In the genomic region with DNA sequence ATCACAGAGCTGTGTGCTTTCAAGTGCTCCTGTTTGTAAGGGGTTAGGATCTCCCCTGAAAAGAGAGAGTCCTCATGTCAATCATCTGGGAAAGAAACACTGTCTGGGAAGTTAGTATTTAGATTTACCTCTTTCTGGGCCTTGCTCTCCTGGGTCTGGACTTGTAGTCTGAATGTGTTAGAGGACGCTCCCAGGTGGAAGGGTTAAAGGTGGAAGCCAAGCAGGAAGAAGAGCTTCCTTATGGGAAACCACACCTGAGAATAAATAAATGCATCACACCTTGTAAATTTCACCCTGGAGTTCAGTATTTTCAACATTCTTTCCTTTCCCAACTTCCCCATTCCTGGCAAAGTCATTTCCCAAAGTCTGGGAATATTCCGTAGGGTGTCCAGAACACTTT, we compare ENCODE assay signal across 2 cellular contexts.
TF ChIP-seq lines count a peak whose summit lies in the region.

No MANE protein-coding gene starts in this region.

TF ChIP-seq in SK-N-SH, 30 proteins besides CTCF, POLR2A, EP300 and RAD21 (continued from another document):
- TF ChIP-seq, protein P1, sequence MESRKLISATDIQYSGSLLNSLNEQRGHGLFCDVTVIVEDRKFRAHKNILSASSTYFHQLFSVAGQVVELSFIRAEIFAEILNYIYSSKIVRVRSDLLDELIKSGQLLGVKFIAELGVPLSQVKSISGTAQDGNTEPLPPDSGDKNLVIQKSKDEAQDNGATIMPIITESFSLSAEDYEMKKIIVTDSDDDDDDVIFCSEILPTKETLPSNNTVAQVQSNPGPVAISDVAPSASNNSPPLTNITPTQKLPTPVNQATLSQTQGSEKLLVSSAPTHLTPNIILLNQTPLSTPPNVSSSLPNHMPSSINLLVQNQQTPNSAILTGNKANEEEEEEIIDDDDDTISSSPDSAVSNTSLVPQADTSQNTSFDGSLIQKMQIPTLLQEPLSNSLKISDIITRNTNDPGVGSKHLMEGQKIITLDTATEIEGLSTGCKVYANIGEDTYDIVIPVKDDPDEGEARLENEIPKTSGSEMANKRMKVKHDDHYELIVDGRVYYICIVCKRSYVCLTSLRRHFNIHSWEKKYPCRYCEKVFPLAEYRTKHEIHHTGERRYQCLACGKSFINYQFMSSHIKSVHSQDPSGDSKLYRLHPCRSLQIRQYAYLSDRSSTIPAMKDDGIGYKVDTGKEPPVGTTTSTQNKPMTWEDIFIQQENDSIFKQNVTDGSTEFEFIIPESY (IDR thresholded peaks at IDR 0.05; ENCODE audit: borderline replicate concordance, low read depth) = no peak
- TF ChIP-seq TEAD4 (IDR thresholded peaks at IDR 0.05; ENCODE audit: borderline replicate concordance, insufficient read depth) (no peak), RFX5 (IDR thresholded peaks at IDR 0.05; ENCODE audit: low read length) (no peak), EZH2phosphoT487 (IDR thresholded peaks at IDR 0.05; ENCODE audit: borderline replicate concordance, low read depth) (no peak), FOXJ3 (CRISPR knock-in tag; IDR thresholded peaks at IDR 0.05) (no peak), NRF1 (IDR thresholded peaks at IDR 0.05; ENCODE audit: low read depth, low read length) (no peak), FOXM1 (IDR thresholded peaks at IDR 0.05; ENCODE audit: low read depth) (no peak)
TF ChIP-seq in SK-N-SH: peak in this region for 0.

TF ChIP-seq in SK-N-SH treated with all-trans-retinoic acid at 6 μM for 48 hours, 23 proteins besides CTCF, POLR2A, EP300 and RAD21 (continued from another document):
- no peak for TF ChIP-seq ZNF70 (CRISPR knock-in tag; IDR thresholded peaks at IDR 0.05)
- no peak for TF ChIP-seq ARNTL (CRISPR knock-in tag; IDR thresholded peaks at IDR 0.05; ENCODE audit: borderline replicate concordance, low read depth)
- no peak for TF ChIP-seq ZNF8 (CRISPR knock-in tag; IDR thresholded peaks at IDR 0.05)
- TF ChIP-seq RARB (CRISPR knock-in tag; IDR thresholded peaks at IDR 0.05) = no peak
- TF ChIP-seq ISL1 (CRISPR knock-in tag; IDR thresholded peaks at IDR 0.05) = no peak
- no peak for TF ChIP-seq BACH2 (CRISPR knock-in tag; IDR thresholded peaks at IDR 0.05; ENCODE audit: borderline replicate concordance)
- no peak for TF ChIP-seq ZFP30 (CRISPR knock-in tag; IDR thresholded peaks at IDR 0.05)
- TF ChIP-seq, protein P2, sequence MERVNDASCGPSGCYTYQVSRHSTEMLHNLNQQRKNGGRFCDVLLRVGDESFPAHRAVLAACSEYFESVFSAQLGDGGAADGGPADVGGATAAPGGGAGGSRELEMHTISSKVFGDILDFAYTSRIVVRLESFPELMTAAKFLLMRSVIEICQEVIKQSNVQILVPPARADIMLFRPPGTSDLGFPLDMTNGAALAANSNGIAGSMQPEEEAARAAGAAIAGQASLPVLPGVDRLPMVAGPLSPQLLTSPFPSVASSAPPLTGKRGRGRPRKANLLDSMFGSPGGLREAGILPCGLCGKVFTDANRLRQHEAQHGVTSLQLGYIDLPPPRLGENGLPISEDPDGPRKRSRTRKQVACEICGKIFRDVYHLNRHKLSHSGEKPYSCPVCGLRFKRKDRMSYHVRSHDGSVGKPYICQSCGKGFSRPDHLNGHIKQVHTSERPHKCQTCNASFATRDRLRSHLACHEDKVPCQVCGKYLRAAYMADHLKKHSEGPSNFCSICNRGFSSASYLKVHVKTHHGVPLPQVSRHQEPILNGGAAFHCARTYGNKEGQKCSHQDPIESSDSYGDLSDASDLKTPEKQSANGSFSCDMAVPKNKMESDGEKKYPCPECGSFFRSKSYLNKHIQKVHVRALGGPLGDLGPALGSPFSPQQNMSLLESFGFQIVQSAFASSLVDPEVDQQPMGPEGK (CRISPR knock-in tag; IDR thresholded peaks at IDR 0.05; ENCODE audit: borderline replicate concordance) = no peak
- TF ChIP-seq PPARA (CRISPR knock-in tag; IDR thresholded peaks at IDR 0.05; ENCODE audit: borderline replicate concordance) = no peak
